ENCODE assay signal across 8 cellular contexts in genomic region chr14:77040309-77040994, GRCh38. TPM values are rescaled to one million over a fixed set of nuclear protein-coding genes. Genes with fewer than 3 reads are reported as not detected.
DNase-seq lines count a peak whose midpoint lies in the region; ATAC-seq and TF ChIP-seq lines count a peak whose summit lies in the region.

No MANE protein-coding gene starts in this region.

- peak; percentile 43 to 45 for TF ChIP-seq RAD21 in liver (IDR thresholded peaks at IDR 0.05)

- TF ChIP-seq CTCF in liver (IDR thresholded peaks at IDR 0.05; ENCODE audit: low read depth, low read length, missing input control): no peak

- intact Hi-C loops in dendritic cell treated with granulocyte-macrophage colony-stimulating factor and Interleukin-4, amounts not matched to agents 40 ng/mL and 50 ng/mL, for 4 days (cut with micrococcal nuclease): loop anchor here (1.0 to 5.0 kb wide), 2 partner anchors 12 to 83 kb away; partner anchors contain the start of gene IRF2BPL

- H3K27me3 Mint-ChIP-seq in dendritic cell treated with granulocyte-macrophage colony-stimulating factor and Interleukin-4, amounts not matched to agents 40 ng/mL and 50 ng/mL, for 4 days: no peaks in the 10 kb centered on the region

- H3K9ac ChIP-seq in liver (ENCODE audit: low read depth in 1 of 2, low read length in 2 of 2): peak overlapping the region; percentile 43 to 81

- H3K4me1 Mint-ChIP-seq in dendritic cell treated with granulocyte-macrophage colony-stimulating factor and Interleukin-4, amounts not matched to agents 40 ng/mL and 50 ng/mL, for 4 days (ENCODE audit: low read depth): peaks cover 89% of the 10 kb centered on the region

- H3K27me3 ChIP-seq in liver (ENCODE audit: control insufficient read depth in 4 of 4, insufficient read depth in 4 of 4, low read length in 3 of 4): no peaks in the 10 kb centered on the region

- WGBS in liver: 2% methylated on average over 23 of the region's 23 CpGs

- no peaks in the 10 kb centered on the region for H3K36me3 Mint-ChIP-seq in dendritic cell treated with granulocyte-macrophage colony-stimulating factor and Interleukin-4, amounts not matched to agents 40 ng/mL and 50 ng/mL, for 4 days (ENCODE audit: low read depth)

- peak; percentile 68 for ATAC-seq in GM19351 (IDR thresholded peaks at IDR 0.05; ENCODE audit: unreplicated experiment)
- ATAC-seq in HG03521 (IDR thresholded peaks at IDR 0.05; ENCODE audit: unreplicated experiment): peak; percentile 57

- peak overlapping the region; percentile 92 for H3K27ac Mint-ChIP-seq in dendritic cell treated with granulocyte-macrophage colony-stimulating factor and Interleukin-4, amounts not matched to agents 40 ng/mL and 50 ng/mL, for 4 days

- no peaks in the 10 kb centered on the region for H3K9me3 ChIP-seq in liver (ENCODE audit: control insufficient read depth in 4 of 4, low read length in 3 of 4)

- DNase-seq in Ammon's horn (ENCODE audit: low spot score): peak; percentile 99
- DNase-seq in NCI-H69 (lab: John Stamatoyannopoulos, UW): peak; percentile 100
- DNase-seq in activated CD4-positive, alpha-beta T cell treated with anti-CD3 and anti-CD28 coated beads, Interleukin-2, amount 50 U/mL, for 1 hour: peak; percentile 99
- DNase-seq in stimulated activated CD4-positive, alpha-beta T cell treated with anti-CD3 and anti-CD28 coated beads, Interleukin-4, amount 100 ng/mL, for 1 hour: peak; percentile 95

- H3K4me1 ChIP-seq in liver (ENCODE audit: control insufficient read depth in 4 of 4, insufficient read depth in 4 of 4, low read length in 3 of 4): peaks cover 36 to 86% (median 77%) of the 10 kb centered on the region in 4 donors

- peak overlapping the region; percentile 42 for H3K4me3 Mint-ChIP-seq in dendritic cell treated with granulocyte-macrophage colony-stimulating factor and Interleukin-4, amounts not matched to agents 40 ng/mL and 50 ng/mL, for 4 days

- no peaks in the 10 kb centered on the region for H3K36me3 ChIP-seq in liver (ENCODE audit: control insufficient read depth in 4 of 4, insufficient read depth in 3 of 4, low read depth in 1 of 4, low read length in 3 of 4)

- peak overlapping the region; percentile 97 to 99 for H3K27ac ChIP-seq in liver (ENCODE audit: low read depth in 1 of 2, low read length in 2 of 2)

- H3K9me3 Mint-ChIP-seq in dendritic cell treated with granulocyte-macrophage colony-stimulating factor and Interleukin-4, amounts not matched to agents 40 ng/mL and 50 ng/mL, for 4 days: no peaks in the 10 kb centered on the region

- H3K4me3 ChIP-seq in liver (ENCODE audit: low read depth in 1 of 3, low read length in 3 of 3): no peak overlapping the region

TF ChIP-seq in liver, 16 proteins besides CTCF, POLR2A, EP300 and RAD21:
- peak; percentile 22 to 69 for TF ChIP-seq HNF4A (conservative IDR thresholded peaks at IDR 0.05)
- peak; percentile 97 for TF ChIP-seq SP1 (IDR thresholded peaks at IDR 0.05)
- TF ChIP-seq HNF4G (IDR thresholded peaks at IDR 0.05): no peak
- TF ChIP-seq RXRA (IDR thresholded peaks at IDR 0.05): peak; percentile 68 to 88
- TF ChIP-seq ATF3 (IDR thresholded peaks at IDR 0.05): peak; percentile 65
- TF ChIP-seq YY1 (IDR thresholded peaks at IDR 0.05): peak; percentile 83
- TF ChIP-seq FOXA2 (IDR thresholded peaks at IDR 0.05): no peak
- peak; percentile 92 for TF ChIP-seq NR2F2 (IDR thresholded peaks at IDR 0.05)
- TF ChIP-seq, protein P1, sequence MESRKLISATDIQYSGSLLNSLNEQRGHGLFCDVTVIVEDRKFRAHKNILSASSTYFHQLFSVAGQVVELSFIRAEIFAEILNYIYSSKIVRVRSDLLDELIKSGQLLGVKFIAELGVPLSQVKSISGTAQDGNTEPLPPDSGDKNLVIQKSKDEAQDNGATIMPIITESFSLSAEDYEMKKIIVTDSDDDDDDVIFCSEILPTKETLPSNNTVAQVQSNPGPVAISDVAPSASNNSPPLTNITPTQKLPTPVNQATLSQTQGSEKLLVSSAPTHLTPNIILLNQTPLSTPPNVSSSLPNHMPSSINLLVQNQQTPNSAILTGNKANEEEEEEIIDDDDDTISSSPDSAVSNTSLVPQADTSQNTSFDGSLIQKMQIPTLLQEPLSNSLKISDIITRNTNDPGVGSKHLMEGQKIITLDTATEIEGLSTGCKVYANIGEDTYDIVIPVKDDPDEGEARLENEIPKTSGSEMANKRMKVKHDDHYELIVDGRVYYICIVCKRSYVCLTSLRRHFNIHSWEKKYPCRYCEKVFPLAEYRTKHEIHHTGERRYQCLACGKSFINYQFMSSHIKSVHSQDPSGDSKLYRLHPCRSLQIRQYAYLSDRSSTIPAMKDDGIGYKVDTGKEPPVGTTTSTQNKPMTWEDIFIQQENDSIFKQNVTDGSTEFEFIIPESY (IDR thresholded peaks at IDR 0.05): peak; percentile 89
- TF ChIP-seq TAF1 (conservative IDR thresholded peaks at IDR 0.05): no peak
- TF ChIP-seq, protein P2, sequence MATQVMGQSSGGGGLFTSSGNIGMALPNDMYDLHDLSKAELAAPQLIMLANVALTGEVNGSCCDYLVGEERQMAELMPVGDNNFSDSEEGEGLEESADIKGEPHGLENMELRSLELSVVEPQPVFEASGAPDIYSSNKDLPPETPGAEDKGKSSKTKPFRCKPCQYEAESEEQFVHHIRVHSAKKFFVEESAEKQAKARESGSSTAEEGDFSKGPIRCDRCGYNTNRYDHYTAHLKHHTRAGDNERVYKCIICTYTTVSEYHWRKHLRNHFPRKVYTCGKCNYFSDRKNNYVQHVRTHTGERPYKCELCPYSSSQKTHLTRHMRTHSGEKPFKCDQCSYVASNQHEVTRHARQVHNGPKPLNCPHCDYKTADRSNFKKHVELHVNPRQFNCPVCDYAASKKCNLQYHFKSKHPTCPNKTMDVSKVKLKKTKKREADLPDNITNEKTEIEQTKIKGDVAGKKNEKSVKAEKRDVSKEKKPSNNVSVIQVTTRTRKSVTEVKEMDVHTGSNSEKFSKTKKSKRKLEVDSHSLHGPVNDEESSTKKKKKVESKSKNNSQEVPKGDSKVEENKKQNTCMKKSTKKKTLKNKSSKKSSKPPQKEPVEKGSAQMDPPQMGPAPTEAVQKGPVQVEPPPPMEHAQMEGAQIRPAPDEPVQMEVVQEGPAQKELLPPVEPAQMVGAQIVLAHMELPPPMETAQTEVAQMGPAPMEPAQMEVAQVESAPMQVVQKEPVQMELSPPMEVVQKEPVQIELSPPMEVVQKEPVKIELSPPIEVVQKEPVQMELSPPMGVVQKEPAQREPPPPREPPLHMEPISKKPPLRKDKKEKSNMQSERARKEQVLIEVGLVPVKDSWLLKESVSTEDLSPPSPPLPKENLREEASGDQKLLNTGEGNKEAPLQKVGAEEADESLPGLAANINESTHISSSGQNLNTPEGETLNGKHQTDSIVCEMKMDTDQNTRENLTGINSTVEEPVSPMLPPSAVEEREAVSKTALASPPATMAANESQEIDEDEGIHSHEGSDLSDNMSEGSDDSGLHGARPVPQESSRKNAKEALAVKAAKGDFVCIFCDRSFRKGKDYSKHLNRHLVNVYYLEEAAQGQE (IDR thresholded peaks at IDR 0.05): peak; percentile 76
- peak; percentile 99 for TF ChIP-seq MAX (IDR thresholded peaks at IDR 0.05)
- TF ChIP-seq FOXA1 (IDR thresholded peaks at IDR 0.05): no peak
- TF ChIP-seq JUND (IDR thresholded peaks at IDR 0.05): no peak
- peak; percentile 28 to 56 for TF ChIP-seq GABPA (IDR thresholded peaks at IDR 0.05 in 1 of 2, conservative IDR thresholded peaks at IDR 0.05 in 1 of 2)
- TF ChIP-seq EGR1 (IDR thresholded peaks at IDR 0.05; ENCODE audit: low read depth in 2 of 2): peak; percentile 55 to 82

RNA-seq across cellular contexts. Expression of gene IRF2BPL, which starts 11.9 kb away (rescaled TPM):
- 10 to 100 TPM in 1 of 2 donors, 1 to 10 TPM in 1; 7.6 to 15.8 TPM for total RNA-seq in liver
- polyA plus RNA-seq in liver: 1 to 10 TPM; 3.8 to 7.1 TPM

RNA-seq across cellular contexts. Expression of gene CIPC, which starts 57.6 kb away (rescaled TPM):
- total RNA-seq in liver: 10 to 100 TPM in 1 of 2 donors, 1 to 10 TPM in 1; 6.7 to 17.8 TPM
- polyA plus RNA-seq in liver: 1 to 10 TPM; 5.2 to 6.7 TPM
